9 cellular contexts compared by ENCODE assay signal in genomic region chr13:113364933-113365371, GRCh38. TPM values are rescaled to one million over a fixed set of nuclear protein-coding genes. Genes with fewer than 3 reads are reported as not detected.
DNase-seq lines count a peak whose midpoint lies in the region; ATAC-seq and TF ChIP-seq lines count a peak whose summit lies in the region.
"Had no signal": no experiment of that assay in that cellular context is flagged by ENCODE, and none has a peak within 500 bp of the region (broad histone marks: within the 10 kb centered on the region; RNA-seq: fewer than 3 reads in every experiment).

No MANE protein-coding gene starts in this region.

- H2AFZ ChIP-seq in IMR-90 (replicated peaks; ENCODE audit: low read length, poor library complexity) = peak overlapping the region; percentile 15

- DNase-seq in IMR-90 (no peak), MCF 10A (ENCODE audit: unreplicated experiment) (no peak), testis (peak; percentile 38), NCI-H187 (lab: John Stamatoyannopoulos, UW) (no peak)
- DNase-seq: effector CD8-positive, alpha-beta T cell; NCI-H146 had no signal

- no peak overlapping the region for H2BK5ac ChIP-seq in IMR-90 (ENCODE audit: low read depth, low read length, poor library complexity, severe bottlenecking)

- no peak overlapping the region for H3K23ac ChIP-seq in IMR-90 (ENCODE audit: low read depth, low read length)

- no peak overlapping the region for H3K27ac Mint-ChIP-seq in MCF 10A (ENCODE audit: low read depth, unreplicated experiment)

- no peaks in the 10 kb centered on the region for H3K36me3 ChIP-seq in IMR-90 (ENCODE audit: control insufficient read depth, insufficient read depth, low read length)
- no peaks in the 10 kb centered on the region for H3K36me3 ChIP-seq in mucosa of stomach (ENCODE audit: control insufficient read depth, insufficient read depth, low read length)
- no peaks in the 10 kb centered on the region for H3K36me3 ChIP-seq in testis (ENCODE audit: low read depth, missing control alignments)

- H4K91ac ChIP-seq in IMR-90 (ENCODE audit: insufficient read depth, low read depth, low read length) = no peak overlapping the region

- no peaks in the 10 kb centered on the region for H4K20me1 ChIP-seq in IMR-90 (ENCODE audit: insufficient read depth, low read length)

- H3K4me3 ChIP-seq in IMR-90 (ENCODE audit: insufficient read depth, low read depth, low read length) = no peak overlapping the region
- no peak overlapping the region for H3K4me3 ChIP-seq in mucosa of stomach (ENCODE audit: low read length)
- H3K4me3 ChIP-seq in testis = peak overlapping the region; percentile 59 to 70

- peaks cover 6% of the 10 kb centered on the region for H3K36me3 Mint-ChIP-seq in MCF 10A (ENCODE audit: insufficient read depth, unreplicated experiment)

- no peak overlapping the region for H4K8ac ChIP-seq in IMR-90 (ENCODE audit: low read depth in 2 of 2, low read length in 2 of 2)

- no peak overlapping the region for H3K27ac ChIP-seq in IMR-90 (ENCODE audit: insufficient read depth, low read length)
- H3K27ac ChIP-seq in testis = peak overlapping the region; percentile 88

- POLR2A ChIA-PET in IMR-90 (lab: Charles Lee; ENCODE audit: unreplicated experiment) = no interaction called here
- POLR2A ChIA-PET in MCF 10A (lab: Yijun Ruan, JAX) = no interaction called here

- H3K56ac ChIP-seq in IMR-90 (ENCODE audit: extremely low read depth, insufficient read depth, low read length) = no peak overlapping the region

- no peak overlapping the region for H3K4me2 ChIP-seq in IMR-90 (ENCODE audit: low read depth, low read length)

- TF ChIP-seq CTCF in IMR-90 (conservative IDR thresholded peaks at IDR 0.05; ENCODE audit: low read depth, low read length) (no peak), MCF 10A (IDR thresholded peaks at IDR 0.05; ENCODE audit: unreplicated experiment) (no peak), testis (IDR thresholded peaks at IDR 0.05) (no peak)

- H2BK120ac ChIP-seq in IMR-90 (ENCODE audit: low read depth, low read length) = no peak overlapping the region

- peak overlapping the region; percentile 55 for H3K4me3 Mint-ChIP-seq in MCF 10A (ENCODE audit: unreplicated experiment)

- ATAC-seq in IMR-90 (ENCODE audit: low read depth) = no peak
- no peak for ATAC-seq in HG02798 (IDR thresholded peaks at IDR 0.05; ENCODE audit: poor library complexity, unreplicated experiment)
- no peak for ATAC-seq in GM21786 (IDR thresholded peaks at IDR 0.05; ENCODE audit: unreplicated experiment)

- H3K4me1 ChIP-seq in IMR-90 (ENCODE audit: control insufficient read depth, insufficient read depth, low read length) (no peaks in the 10 kb centered on the region; the same call in 1 of the 2 replicates), mucosa of stomach (ENCODE audit: control insufficient read depth, insufficient read depth, low read length) (peaks cover 13% of the 10 kb centered on the region), testis (peaks cover 9% of the 10 kb centered on the region)

- H3K9me3 ChIP-seq in IMR-90 (ENCODE audit: control insufficient read depth, insufficient read depth, low read length) (no peaks in the 10 kb centered on the region), mucosa of stomach (ENCODE audit: control insufficient read depth, low read length) (no peaks in the 10 kb centered on the region), testis (no peaks in the 10 kb centered on the region)

- TF ChIP-seq POLR2A in IMR-90 (IDR thresholded peaks at IDR 0.05; ENCODE audit: low read depth, low read length) (no peak), testis (IDR thresholded peaks at IDR 0.05) (no peak)

- H3K9ac ChIP-seq in IMR-90 (ENCODE audit: low read depth, low read length) (no peak overlapping the region), mucosa of stomach (ENCODE audit: low read length) (peak overlapping the region; percentile 22)

- no peak overlapping the region for H2BK15ac ChIP-seq in IMR-90 (ENCODE audit: low read depth, low read length)

- CTCF ChIA-PET in IMR-90 (lab: Yijun Ruan, JAX) = no interaction called here
- CTCF ChIA-PET in MCF 10A (lab: Yijun Ruan, JAX) = no interaction called here

- TF ChIP-seq RAD21 in IMR-90 (IDR thresholded peaks at IDR 0.05; ENCODE audit: low read length) = no peak

- H3K27me3 ChIP-seq in IMR-90 (ENCODE audit: control insufficient read depth, insufficient read depth, low read length) = peaks cover 34% of the 10 kb centered on the region
- H3K27me3 ChIP-seq in mucosa of stomach (ENCODE audit: control insufficient read depth, insufficient read depth, low read length) = no peaks in the 10 kb centered on the region
- no peaks in the 10 kb centered on the region for H3K27me3 ChIP-seq in testis

- H2AK5ac ChIP-seq in IMR-90 (ENCODE audit: low read depth, low read length) = no peak overlapping the region

- no TSS peak for BruUV-seq in IMR-90 (replicated peaks; lab: Mats Ljungman, UMichigan)
- BruUV-seq in MCF 10A (replicated peaks; lab: Mats Ljungman, UMichigan) = no TSS peak

- H3K14ac ChIP-seq in IMR-90 (replicated peaks; ENCODE audit: low read depth, low read length) = no peak overlapping the region

- H3K4me1 Mint-ChIP-seq in MCF 10A (ENCODE audit: insufficient read depth, unreplicated experiment) = no peaks in the 10 kb centered on the region

- WGBS in IMR-90 (ENCODE audit: extremely low coverage in 2 of 2, insufficient read length in 1 of 2), 2 experiments = 93% methylated on average over 23 of the region's 32 CpGs; no CpG with 5 or more reads in 1 of the 2 experiments
- WGBS in testis, 2 donors = 41 to 83% methylated on average over 16 to 31 of the region's 32 CpGs

- H3K9me1 ChIP-seq in IMR-90 (ENCODE audit: insufficient read depth, low read length) = no peaks in the 10 kb centered on the region

- H2BK20ac ChIP-seq in IMR-90 (ENCODE audit: low read depth, low read length) = no peak overlapping the region

- H3K79me1 ChIP-seq in IMR-90 (ENCODE audit: low read depth in 1 of 2, low read length in 2 of 2) = no peaks in the 10 kb centered on the region

- in situ Hi-C loops in IMR-90 (cut with MboI; ENCODE audit: low sequenced_read_pairs) = no loop called here

- no peak overlapping the region for H3K4ac ChIP-seq in IMR-90 (ENCODE audit: low read depth, low read length)

- no peak overlapping the region for H3K18ac ChIP-seq in IMR-90 (ENCODE audit: low read depth, low read length)

- intact Hi-C loops in IMR-90 (cut with micrococcal nuclease) = no loop called here
- intact Hi-C loops in MCF 10A (cut with micrococcal nuclease) = no loop called here
- intact Hi-C loops in testis (cut with DNase I; ENCODE audit: low total_unique reads) = no loop called here

- H3K27me3 Mint-ChIP-seq in MCF 10A (ENCODE audit: insufficient read depth, unreplicated experiment) = no peaks in the 10 kb centered on the region

- H4K5ac ChIP-seq in IMR-90 (ENCODE audit: low read depth, low read length) = no peak overlapping the region

- dilution Hi-C loops in IMR-90 (cut with HindIII; ENCODE audit: low sequenced_read_pairs, unreplicated experiment) = no loop called here

- H3K9me3 Mint-ChIP-seq in MCF 10A (ENCODE audit: unreplicated experiment) = no peaks in the 10 kb centered on the region

- no peak overlapping the region for H2AK9ac ChIP-seq in IMR-90 (replicated peaks; ENCODE audit: low read depth, low read length, poor library complexity)

TF ChIP-seq in IMR-90, 13 proteins besides CTCF, POLR2A, EP300 and RAD21:
- TF ChIP-seq BHLHE40 (IDR thresholded peaks at IDR 0.05; ENCODE audit: low read depth, low read length) (no peak), MAFK (IDR thresholded peaks at IDR 0.05; ENCODE audit: low read depth, low read length) (no peak), MAZ (IDR thresholded peaks at IDR 0.05; ENCODE audit: borderline replicate concordance, low read depth, low read length) (no peak), ELK1 (IDR thresholded peaks at IDR 0.05; ENCODE audit: borderline replicate concordance, low read depth, low read length) (no peak), CEBPB (IDR thresholded peaks at IDR 0.05; ENCODE audit: low read depth, low read length) (no peak), RFX5 (IDR thresholded peaks at IDR 0.05; ENCODE audit: low read depth, low read length) (no peak), MXI1 (IDR thresholded peaks at IDR 0.05; ENCODE audit: borderline replicate concordance, low read depth, low read length) (no peak), NFE2L2 (IDR thresholded peaks at IDR 0.05; ENCODE audit: low read depth, low read length) (no peak), FOS (IDR thresholded peaks at IDR 0.05; ENCODE audit: low read depth, low read length) (no peak), SMC3 (IDR thresholded peaks at IDR 0.05; ENCODE audit: low read depth, low read length) (no peak)

RNA-seq across cellular contexts. Expression of gene GRTP1, which starts 1.0 kb away (rescaled TPM):
- total RNA-seq in IMR-90 (2012; rRNA removed) = 0.83 and 0.90 TPM in 2 replicates
- polyA plus RNA-seq in IMR-90 (2012; rRNA removed) = 1.4 and 1.7 TPM in 2 replicates
- 1.8 TPM in 2 replicates for polyA plus RNA-seq in IMR-90 (2012; cell fraction: cytosol; rRNA removed)
- polyA plus RNA-seq in IMR-90 (2012; cell fraction: nucleus; rRNA removed; ENCODE audit: low replicate concordance) = 3.1 and 3.7 TPM in 2 replicates
- total RNA-seq in MCF 10A (2022) = 2.4 and 3.5 TPM in 2 replicates
- total RNA-seq in testis = 10 to 100 TPM; 19.1 to 25.7 TPM
- polyA plus RNA-seq in testis (ENCODE audit: insufficient read depth, low read depth, low replicate concordance) = 18.7 TPM

Comparison
In these comparisons a context has a peak if more than half of its experiments do, and no peak if none do; other contexts are left out.
1. H3K4me3 ChIP-seq: peak in testis (2 of 2); none in IMR-90 (single experiment) and mucosa of stomach (single experiment).